10 cellular contexts compared by ENCODE assay signal in the genomic region with DNA sequence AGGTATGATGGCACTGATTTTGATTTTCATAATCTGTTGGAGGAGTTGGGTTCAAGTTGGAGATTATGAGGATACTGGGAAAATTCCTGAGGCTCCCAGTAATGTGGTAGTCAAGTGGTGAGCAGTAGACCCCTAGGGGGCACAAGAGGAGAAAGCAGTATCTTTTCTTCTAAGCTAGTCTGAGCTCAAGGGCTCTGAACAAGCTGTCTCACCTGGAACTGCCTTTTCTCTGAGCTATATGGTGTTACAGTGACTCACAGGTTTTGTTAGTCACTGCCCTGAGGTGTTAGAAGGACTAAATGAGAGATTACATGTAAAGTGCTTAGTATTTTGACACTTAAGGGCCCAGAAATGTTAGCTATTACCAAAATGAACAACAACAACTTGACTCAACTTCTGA. TPM values are rescaled to one million over a fixed set of nuclear protein-coding genes. Genes with fewer than 3 reads are reported as not detected.
DNase-seq lines count a peak whose midpoint lies in the region; ATAC-seq and TF ChIP-seq lines count a peak whose summit lies in the region.
"Had no signal": no experiment of that assay in that cellular context is flagged by ENCODE, and none has a peak within 500 bp of the region (broad histone marks: within the 10 kb centered on the region; RNA-seq: fewer than 3 reads in every experiment).

No MANE protein-coding gene starts in this region.

- H3K27me3 ChIP-seq in fibroblast of lung (ENCODE audit: control insufficient read depth, insufficient read depth, low read length) (no peaks in the 10 kb centered on the region), transverse colon (no peaks in the 10 kb centered on the region)
- H3K27me3 ChIP-seq: uterus had no signal

- no peak overlapping the region for H3K27ac Mint-ChIP-seq in type B pancreatic cell

- H3K27ac ChIP-seq in fibroblast of lung (ENCODE audit: insufficient read depth, low read length) (no peak overlapping the region), transverse colon (no peak overlapping the region)
- H3K27ac ChIP-seq: uterus had no signal

- H3K4me1 Mint-ChIP-seq in type B pancreatic cell (ENCODE audit: unreplicated experiment): no peaks in the 10 kb centered on the region

- ATAC-seq in left ventricle myocardium superior: peak; percentile 42

- TF ChIP-seq EP300 in transverse colon (IDR thresholded peaks at IDR 0.05; ENCODE audit: low read depth): no peak

- H3K79me2 ChIP-seq in fibroblast of lung (ENCODE audit: control insufficient read depth, insufficient read depth, low read length): peaks cover 55% of the 10 kb centered on the region

- DNase-seq in left ventricle myocardium superior (no peak), cardiac septum (ENCODE audit: low spot score) (no peak), NCI-H226 (peak; percentile 96), fibroblast of lung (ENCODE audit: low read depth in 2 of 2) (peak in 1 of 2 donors; percentile 66), type B pancreatic cell (ENCODE audit: extremely low spot score, unreplicated experiment) (no peak), T1000 (lab: John Stamatoyannopoulos, UW) (no peak), NCI-H2081 (lab: John Stamatoyannopoulos, UW) (no peak), transverse colon (no peak)
- DNase-seq: uterus had no signal

- TF ChIP-seq CTCF in fibroblast of lung (conservative IDR thresholded peaks at IDR 0.05 in 1 of 2, IDR thresholded peaks at IDR 0.05 in 1 of 2; ENCODE audit: low read depth in 1 of 2, low read length in 2 of 2): peak; percentile 21 to 38
- TF ChIP-seq CTCF in type B pancreatic cell (conservative IDR thresholded peaks at IDR 0.05): peak; percentile 50
- no peak for TF ChIP-seq CTCF in transverse colon (IDR thresholded peaks at IDR 0.05)

- H3K4me3 Mint-ChIP-seq in type B pancreatic cell: no peak overlapping the region

- H3K9me3 Mint-ChIP-seq in type B pancreatic cell: peaks cover 4% of the 10 kb centered on the region

- H3K36me3 Mint-ChIP-seq in type B pancreatic cell: peaks cover 52% of the 10 kb centered on the region

- no peaks in the 10 kb centered on the region for H3K9me3 ChIP-seq in fibroblast of lung (ENCODE audit: control insufficient read depth, insufficient read depth, low read depth, low read length)
- H3K9me3 ChIP-seq in transverse colon: no peaks in the 10 kb centered on the region
- H3K9me3 ChIP-seq: uterus had no signal

- no peak overlapping the region for H3K4me3 ChIP-seq in fibroblast of lung (replicated peaks in 1 of 4; ENCODE audit: control extremely low read depth in 1 of 4, insufficient read depth in 1 of 4, low read depth in 3 of 4, low read length in 4 of 4)
- no peak overlapping the region for H3K4me3 ChIP-seq in transverse colon
- H3K4me3 ChIP-seq: uterus had no signal

- H3K4me2 ChIP-seq in fibroblast of lung (ENCODE audit: extremely low read depth, insufficient read depth, low read length): no peak overlapping the region

- H3K9ac ChIP-seq in fibroblast of lung (ENCODE audit: insufficient read depth, low read length): no peak overlapping the region

- H3K36me3 ChIP-seq in fibroblast of lung (ENCODE audit: control insufficient read depth, insufficient read depth, low read length): peaks cover 9% of the 10 kb centered on the region
- peaks cover 0 to 29% (median 15%) of the 10 kb centered on the region in 4 donors for H3K36me3 ChIP-seq in transverse colon
- H3K36me3 ChIP-seq: uterus had no signal

- intact Hi-C loops in left ventricle myocardium superior (cut with micrococcal nuclease): no loop called here
- intact Hi-C loops in cardiac septum (cut with DNase I): no loop called here
- intact Hi-C loops in transverse colon (cut with DNase I; ENCODE audit: low total_unique reads): no loop called here

- H4K20me1 ChIP-seq in fibroblast of lung (ENCODE audit: control insufficient read depth, extremely low read depth, insufficient read depth, low read length): no peaks in the 10 kb centered on the region

- in situ Hi-C loops in transverse colon (cut with MboI; ENCODE audit: low pct_ligation_motif_present in 1 of 4, low pct_unique_long_range_greater_than_20kb in 1 of 4, low sequenced_read_pairs in 3 of 4): no loop called here

- H3K27me3 Mint-ChIP-seq in type B pancreatic cell: no peaks in the 10 kb centered on the region

- H3K4me1 ChIP-seq in fibroblast of lung (ENCODE audit: control insufficient read depth, extremely low read depth, insufficient read depth, low read length): no peaks in the 10 kb centered on the region
- H3K4me1 ChIP-seq in transverse colon: peaks cover 0 to 19% (median 5%) of the 10 kb centered on the region in 4 donors
- H3K4me1 ChIP-seq: uterus had no signal

- no peak overlapping the region for H2AFZ ChIP-seq in fibroblast of lung (ENCODE audit: low read length)

- no peak for TF ChIP-seq POLR2A in transverse colon (IDR thresholded peaks at IDR 0.05)

RNA-seq across cellular contexts. Expression of gene CD302, which starts 42.2 kb away (rescaled TPM):
- total RNA-seq in left ventricle myocardium superior (19.9 TPM), cardiac septum (10.8 TPM), fibroblast of lung (9.4 and 15.9 TPM in 2 replicates), type B pancreatic cell (ENCODE audit: low replicate concordance) (4.2 and 4.7 TPM in 2 replicates), transverse colon (10 to 100 TPM; 12.7 to 35.9 (median 19.1) TPM)
- polyA plus RNA-seq in fibroblast of lung: 13.7 and 19.1 TPM in 2 replicates
- polyA plus RNA-seq in fibroblast of lung (2012): 5.4 and 8.7 TPM in 2 replicates
- polyA minus RNA-seq in fibroblast of lung (ENCODE audit: low replicate concordance): 1.3 and 1.9 TPM in 2 replicates
- polyA plus RNA-seq: neural cell had no signal

RNA-seq across cellular contexts. Expression of gene MARCHF7, which starts 43.5 kb away (rescaled TPM):
- total RNA-seq in left ventricle myocardium superior (85.2 TPM), cardiac septum (86.5 TPM), fibroblast of lung (90.1 and 97.1 TPM in 2 replicates), type B pancreatic cell (ENCODE audit: low replicate concordance) (96.1 and 104 TPM in 2 replicates), transverse colon (10 to 100 TPM; 25.8 to 96.9 (median 71.0) TPM)
- polyA plus RNA-seq in fibroblast of lung: 60.4 and 65.6 TPM in 2 replicates
- 50.7 and 52.6 TPM in 2 replicates for polyA plus RNA-seq in fibroblast of lung (2012)
- 5.3 and 7.3 TPM in 2 replicates for polyA minus RNA-seq in fibroblast of lung (ENCODE audit: low replicate concordance)

Comparison
In these comparisons a context has a peak if more than half of its experiments do, and no peak if none do; other contexts are left out.
1. CTCF ChIP-seq: peak in fibroblast of lung (2 of 2) and type B pancreatic cell (single experiment); none in transverse colon (0 of 5).